ENCODE assay signal across 8 cellular contexts in the genomic region with DNA sequence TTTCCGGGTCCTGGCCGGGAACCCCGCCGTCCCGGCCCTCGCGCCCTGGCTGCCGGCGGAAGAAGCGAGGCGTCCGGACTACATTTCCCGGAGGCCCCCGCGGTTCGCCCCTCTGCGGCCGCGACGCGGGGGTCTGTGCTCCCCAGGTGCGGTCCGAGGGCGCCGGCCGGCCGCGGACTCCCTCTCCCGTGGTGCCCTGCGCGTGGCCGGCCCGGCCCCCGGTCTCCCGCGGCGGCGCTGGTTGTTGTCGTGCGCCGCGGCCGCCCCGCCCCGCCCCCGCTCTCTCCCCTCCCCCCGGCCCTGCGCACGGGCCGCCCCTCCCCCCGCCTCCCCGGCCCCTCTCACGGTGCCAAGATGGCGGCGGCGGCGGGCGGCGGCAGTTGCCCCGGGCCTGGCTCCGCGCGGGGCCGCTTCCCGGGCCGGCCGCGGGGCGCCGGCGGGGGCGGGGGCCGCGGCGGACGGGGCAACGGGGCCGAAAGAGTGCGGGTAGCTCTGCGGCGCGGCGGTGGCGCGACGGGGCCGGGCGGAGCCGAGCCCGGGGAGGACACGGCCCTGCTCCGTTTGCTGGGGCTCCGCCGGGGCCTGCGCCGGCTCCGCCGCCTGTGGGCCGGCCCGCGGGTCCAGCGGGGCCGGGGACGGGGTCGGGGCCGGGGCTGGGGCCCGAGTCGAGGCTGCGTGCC. TPM values are rescaled to one million over a fixed set of nuclear protein-coding genes. Genes with fewer than 3 reads are reported as not detected.
DNase-seq lines count a peak whose midpoint lies in the region; ATAC-seq and TF ChIP-seq lines count a peak whose summit lies in the region.

A gene with protein sequence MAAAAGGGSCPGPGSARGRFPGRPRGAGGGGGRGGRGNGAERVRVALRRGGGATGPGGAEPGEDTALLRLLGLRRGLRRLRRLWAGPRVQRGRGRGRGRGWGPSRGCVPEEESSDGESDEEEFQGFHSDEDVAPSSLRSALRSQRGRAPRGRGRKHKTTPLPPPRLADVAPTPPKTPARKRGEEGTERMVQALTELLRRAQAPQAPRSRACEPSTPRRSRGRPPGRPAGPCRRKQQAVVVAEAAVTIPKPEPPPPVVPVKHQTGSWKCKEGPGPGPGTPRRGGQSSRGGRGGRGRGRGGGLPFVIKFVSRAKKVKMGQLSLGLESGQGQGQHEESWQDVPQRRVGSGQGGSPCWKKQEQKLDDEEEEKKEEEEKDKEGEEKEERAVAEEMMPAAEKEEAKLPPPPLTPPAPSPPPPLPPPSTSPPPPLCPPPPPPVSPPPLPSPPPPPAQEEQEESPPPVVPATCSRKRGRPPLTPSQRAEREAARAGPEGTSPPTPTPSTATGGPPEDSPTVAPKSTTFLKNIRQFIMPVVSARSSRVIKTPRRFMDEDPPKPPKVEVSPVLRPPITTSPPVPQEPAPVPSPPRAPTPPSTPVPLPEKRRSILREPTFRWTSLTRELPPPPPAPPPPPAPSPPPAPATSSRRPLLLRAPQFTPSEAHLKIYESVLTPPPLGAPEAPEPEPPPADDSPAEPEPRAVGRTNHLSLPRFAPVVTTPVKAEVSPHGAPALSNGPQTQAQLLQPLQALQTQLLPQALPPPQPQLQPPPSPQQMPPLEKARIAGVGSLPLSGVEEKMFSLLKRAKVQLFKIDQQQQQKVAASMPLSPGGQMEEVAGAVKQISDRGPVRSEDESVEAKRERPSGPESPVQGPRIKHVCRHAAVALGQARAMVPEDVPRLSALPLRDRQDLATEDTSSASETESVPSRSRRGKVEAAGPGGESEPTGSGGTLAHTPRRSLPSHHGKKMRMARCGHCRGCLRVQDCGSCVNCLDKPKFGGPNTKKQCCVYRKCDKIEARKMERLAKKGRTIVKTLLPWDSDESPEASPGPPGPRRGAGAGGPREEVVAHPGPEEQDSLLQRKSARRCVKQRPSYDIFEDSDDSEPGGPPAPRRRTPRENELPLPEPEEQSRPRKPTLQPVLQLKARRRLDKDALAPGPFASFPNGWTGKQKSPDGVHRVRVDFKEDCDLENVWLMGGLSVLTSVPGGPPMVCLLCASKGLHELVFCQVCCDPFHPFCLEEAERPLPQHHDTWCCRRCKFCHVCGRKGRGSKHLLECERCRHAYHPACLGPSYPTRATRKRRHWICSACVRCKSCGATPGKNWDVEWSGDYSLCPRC (N-terminal part only) (plus strand): TSS at position 339 of the 680 bp plus-strand sequence. CDS start 16 bp downstream, at position 355.

- intact Hi-C loops in sigmoid colon (cut with DNase I) = loop anchor here (1.0 to 5.0 kb wide), 6 partner anchors 15 to 213 kb away; a partner anchor contains a TSS

- peak within 1 kb of the TSS; percentile 85 to 99 (median 94) for H3K4me3 ChIP-seq in sigmoid colon

- H3K4me1 ChIP-seq in sigmoid colon = peaks cover 0 to 33% (median 28%) of the 10 kb centered on the region in 4 donors

- no peaks in the 10 kb centered on the region for H3K27me3 ChIP-seq in sigmoid colon

- ATAC-seq in GM21723 (IDR thresholded peaks at IDR 0.05; ENCODE audit: unreplicated experiment) (peak; percentile 39), GM18861 (IDR thresholded peaks at IDR 0.05; ENCODE audit: unreplicated experiment) (no peak)

- no peak for TF ChIP-seq CTCF in sigmoid colon (IDR thresholded peaks at IDR 0.05)

- DNase-seq in COR-L47 (lab: John Stamatoyannopoulos, UW) (peak; percentile 95), NCI-H2196 (lab: John Stamatoyannopoulos, UW; ENCODE audit: unreplicated experiment) (peak; percentile 93), amniotic stem cell (lab: John Stamatoyannopoulos, UW) (peak; percentile 90), hepatic stellate cell (ENCODE audit: low spot score) (peak; percentile 97), sigmoid colon (peak; percentile 77), NCI-H82 (lab: John Stamatoyannopoulos, UW) (no peak)

- 1% methylated on average over 108 of the region's 109 CpGs for WGBS in sigmoid colon, 2 donors

- H3K36me3 ChIP-seq in sigmoid colon = peaks cover 7 to 34% (median 13%) of the 10 kb centered on the region in 4 donors

- no peak for TF ChIP-seq POLR2A in sigmoid colon (IDR thresholded peaks at IDR 0.05)

- H3K9me3 ChIP-seq in sigmoid colon = no peaks in the 10 kb centered on the region

- no peak for TF ChIP-seq EP300 in sigmoid colon (IDR thresholded peaks at IDR 0.05)

- H3K27ac ChIP-seq in sigmoid colon = peak within 1 kb of the TSS; percentile 90 to 97 (median 93)

RNA-seq across cellular contexts. Expression of the gene that starts here (rescaled TPM):
- 10 to 100 TPM in 3 of 4 donors, 1 to 10 TPM in 1; 6.4 to 27.3 (median 15.3) TPM for total RNA-seq in sigmoid colon
- polyA plus RNA-seq in sigmoid colon = 10 to 100 TPM in 2 of 3 donors, 1 to 10 TPM in 1; 7.4 to 32.2 (median 12.0) TPM
